ENCODE assay signal across 8 cellular contexts in genomic region chr11:47412152-47412746, GRCh38. TPM values are rescaled to one million over a fixed set of nuclear protein-coding genes. Genes with fewer than 3 reads are reported as not detected.
DNase-seq lines count a peak whose midpoint lies in the region; TF ChIP-seq lines count a peak whose summit lies in the region.
"Had no signal": no experiment of that assay in that cellular context is flagged by ENCODE, and none has a peak within 500 bp of the region (broad histone marks: within the 10 kb centered on the region; RNA-seq: fewer than 3 reads in every experiment).

No MANE protein-coding gene starts in this region.

- peaks cover 14% of the 10 kb centered on the region for H3K36me3 ChIP-seq in GM06990 (ENCODE audit: control insufficient read depth, insufficient read depth, low read length)

- no peaks in the 10 kb centered on the region for H3K27me3 ChIP-seq in GM06990 (replicated peaks; ENCODE audit: control insufficient read depth, insufficient read depth, low read length)

- no peak overlapping the region for H3K4me3 ChIP-seq in GM06990 (replicated peaks; ENCODE audit: low read depth, low read length)
- no peak overlapping the region for H3K4me3 ChIP-seq in LNCaP clone FGC (ENCODE audit: low read depth, low read length)
- H3K4me3 ChIP-seq in foreskin fibroblast (ENCODE audit: low read depth in 1 of 2, low read length in 2 of 2) = no peak overlapping the region

- peak; percentile 99 for TF ChIP-seq CTCF in GM06990 (IDR thresholded peaks at IDR 0.05; ENCODE audit: insufficient read depth, low read length, poor library complexity, severe bottlenecking)
- peak; percentile 74 for TF ChIP-seq CTCF in LNCaP clone FGC (IDR thresholded peaks at IDR 0.05; ENCODE audit: control insufficient read depth, extremely low read depth, insufficient read depth)
- peak; percentile 70 for TF ChIP-seq CTCF in foreskin fibroblast (IDR thresholded peaks at IDR 0.05; ENCODE audit: low read depth, low read length)

- DNase-seq in GM06990 (ENCODE audit: extremely low read depth, insufficient read length) (no peak), LNCaP clone FGC (ENCODE audit: low read depth) (no peak), foreskin fibroblast (peak in 1 of 2 donors; percentile 74), NCI-H1048 (lab: John Stamatoyannopoulos, UW) (no peak), occipital lobe (lab: John Stamatoyannopoulos, UW) (no peak)
- DNase-seq in activated CD8-positive, alpha-beta memory T cell treated with anti-CD3 and anti-CD28 coated beads, Interleukin-2, amount 50 U/mL, for 4 hours = peak; percentile 59
- DNase-seq in stimulated activated CD4-positive, alpha-beta T cell treated with anti-CD3 and anti-CD28 coated beads, Interleukin-12 subunit alpha, Interleukin-12 subunit beta, amount 100 ng/mL, for 4 hours = peak; percentile 61

RNA-seq across cellular contexts. Expression of gene SLC39A13, which starts 3.9 kb away (rescaled TPM):
- total RNA-seq in occipital lobe = 8.9 TPM

RNA-seq across cellular contexts. Expression of gene PSMC3, which starts 14.0 kb away (rescaled TPM):
- total RNA-seq in occipital lobe = 69.1 TPM

RNA-seq across cellular contexts. Expression of gene SPI1, which starts 33.9 kb away (rescaled TPM):
- 0.78 TPM for total RNA-seq in occipital lobe
- total RNA-seq: activated CD8-positive, alpha-beta memory T cell treated with anti-CD3 and anti-CD28 coated beads for 36 hours had no signal

RNA-seq across cellular contexts. Expression of gene RAPSN, which starts 36.7 kb away (rescaled TPM):
- total RNA-seq in occipital lobe = not detected

RNA-seq across cellular contexts. Expression of gene MYBPC3, which starts 59.7 kb away (rescaled TPM):
- total RNA-seq in occipital lobe = not detected
- total RNA-seq: activated CD8-positive, alpha-beta memory T cell treated with anti-CD3 and anti-CD28 coated beads for 36 hours had no signal

Comparison
In these comparisons a context has a peak if more than half of its experiments do, and no peak if none do; other contexts are left out.
1. DNase-seq: peak in activated CD8-positive, alpha-beta memory T cell treated with anti-CD3 and anti-CD28 coated beads, Interleukin-2, amount 50 U/mL, for 4 hours (single experiment) and stimulated activated CD4-positive, alpha-beta T cell treated with anti-CD3 and anti-CD28 coated beads, Interleukin-12 subunit alpha, Interleukin-12 subunit beta, amount 100 ng/mL, for 4 hours (single experiment); none in GM06990 (single experiment), LNCaP clone FGC (single experiment), NCI-H1048 (single experiment) and occipital lobe (single experiment).
2. Peak in every context shown above with its lines, with median percentiles within 50 percentile points of each other: CTCF ChIP-seq.